ENCODE assay signal across 1 cellular context in the genomic region with DNA sequence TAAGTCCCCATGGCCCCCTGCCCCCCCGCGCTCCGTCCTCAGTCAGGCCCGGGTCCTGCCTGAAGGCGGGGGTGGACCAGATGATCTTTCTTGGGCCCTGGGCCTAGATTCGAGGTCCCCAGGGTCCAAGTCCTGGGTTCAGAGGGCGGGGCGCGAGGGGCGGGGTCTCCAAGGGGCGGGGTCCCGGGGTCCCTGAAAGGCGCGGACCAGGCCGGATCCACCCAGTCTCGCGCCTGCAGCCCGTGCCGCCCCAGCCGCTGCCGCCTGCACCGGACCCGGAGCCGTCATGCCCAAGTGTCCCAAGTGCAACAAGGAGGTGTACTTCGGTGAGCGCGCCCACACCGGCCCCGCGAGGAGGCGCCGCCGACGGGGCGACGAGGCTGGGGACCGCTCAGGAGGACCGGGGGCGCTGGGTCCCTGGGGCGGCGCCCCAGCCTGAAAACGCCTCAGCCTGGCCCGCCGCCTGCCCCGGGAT.
TF ChIP-seq lines count a peak whose summit lies in the region.

No MANE protein-coding gene starts in this region.

TF ChIP-seq in SK-N-SH treated with all-trans-retinoic acid at 6 μM for 48 hours, 23 proteins besides CTCF, POLR2A, EP300 and RAD21 (continued from another document):
- TF ChIP-seq CREB5 (CRISPR knock-in tag; IDR thresholded peaks at IDR 0.05; ENCODE audit: low read depth): no peak
- no peak for TF ChIP-seq SNAI2 (CRISPR knock-in tag; IDR thresholded peaks at IDR 0.05)
